ENCODE assay signal across 13 cellular contexts in genomic region chr2:234611209-234611608, GRCh38.
DNase-seq lines count a peak whose midpoint lies in the region; ATAC-seq and TF ChIP-seq lines count a peak whose summit lies in the region.
"Had no signal": no experiment of that assay in that cellular context is flagged by ENCODE, and none has a peak within 500 bp of the region (broad histone marks: within the 10 kb centered on the region; RNA-seq: fewer than 3 reads in every experiment).

No MANE protein-coding gene starts in this region.

- no peaks in the 10 kb centered on the region for H4K20me1 ChIP-seq in fibroblast of lung (ENCODE audit: control insufficient read depth, extremely low read depth, insufficient read depth, low read length)

- H2AFZ ChIP-seq in fibroblast of lung (ENCODE audit: low read length): no peak overlapping the region

- ATAC-seq in GM18505 (IDR thresholded peaks at IDR 0.05; ENCODE audit: unreplicated experiment) (no peak), HG03196 (IDR thresholded peaks at IDR 0.05; ENCODE audit: unreplicated experiment) (no peak)
- ATAC-seq: Right ventricle myocardium inferior had no signal

- no peaks in the 10 kb centered on the region for H3K79me2 ChIP-seq in fibroblast of lung (ENCODE audit: control insufficient read depth, insufficient read depth, low read length)

- H3K27me3 ChIP-seq in fibroblast of lung (ENCODE audit: control insufficient read depth, insufficient read depth, low read length) (no peaks in the 10 kb centered on the region), suprapubic skin (no peaks in the 10 kb centered on the region), ascending aorta (no peaks in the 10 kb centered on the region)

- TF ChIP-seq EP300 in suprapubic skin (IDR thresholded peaks at IDR 0.05): no peak

- DNase-seq in GM10266 (ENCODE audit: extremely low spot score) (no peak), OCI-M1 (lab: John Stamatoyannopoulos, UW) (peak; percentile 2), fibroblast of lung (ENCODE audit: low read depth in 2 of 2) (no peak), suprapubic skin (ENCODE audit: low spot score in 2 of 2) (no peak), ascending aorta (ENCODE audit: low spot score in 2 of 2) (no peak)
- DNase-seq: activated CD4-positive, alpha-beta T cell treated with anti-CD3 and anti-CD28 coated beads, Interleukin-2, amount 10 ng/mL, durations not matched to agents 7 days and 5 days; activated naive CD4-positive, alpha-beta T cell treated with Interleukin-2 at 50 U/mL for 16 hours; dorsolateral prefrontal cortex; NCI-H2171 had no signal

- TF ChIP-seq CTCF in 22Rv1 (IDR thresholded peaks at IDR 0.05) (peak; percentile 71), GM10266 (IDR thresholded peaks at IDR 0.05; ENCODE audit: control insufficient read depth, insufficient read depth, low read depth, missing control alignments) (peak; percentile 12), fibroblast of lung (conservative IDR thresholded peaks at IDR 0.05 in 1 of 2, IDR thresholded peaks at IDR 0.05 in 1 of 2; ENCODE audit: low read depth in 1 of 2, low read length in 2 of 2) (peak; percentile 6 to 26), suprapubic skin (IDR thresholded peaks at IDR 0.05) (peak in 1 of 2 donors; percentile 10), ascending aorta (IDR thresholded peaks at IDR 0.05) (no peak)

- H3K36me3 ChIP-seq in fibroblast of lung (ENCODE audit: control insufficient read depth, insufficient read depth, low read length) (no peaks in the 10 kb centered on the region), suprapubic skin (no peaks in the 10 kb centered on the region), ascending aorta (no peaks in the 10 kb centered on the region)

- intact Hi-C loops in ascending aorta (cut with DNase I): no loop called here

- H3K4me1 ChIP-seq in fibroblast of lung (ENCODE audit: control insufficient read depth, extremely low read depth, insufficient read depth, low read length) (no peaks in the 10 kb centered on the region), suprapubic skin (no peaks in the 10 kb centered on the region), ascending aorta (no peaks in the 10 kb centered on the region)

- H3K27ac ChIP-seq in 22Rv1 (no peak overlapping the region), fibroblast of lung (ENCODE audit: insufficient read depth, low read length) (no peak overlapping the region), suprapubic skin (no peak overlapping the region), ascending aorta (no peak overlapping the region)
- H3K27ac ChIP-seq: dorsolateral prefrontal cortex had no signal

- H3K9me3 ChIP-seq in fibroblast of lung (ENCODE audit: control insufficient read depth, insufficient read depth, low read depth, low read length) (no peaks in the 10 kb centered on the region), suprapubic skin (peaks cover 4% of the 10 kb centered on the region), ascending aorta (no peaks in the 10 kb centered on the region)

- no peak for TF ChIP-seq POLR2A in suprapubic skin (IDR thresholded peaks at IDR 0.05)
- no peak for TF ChIP-seq POLR2A in GM18505 (IDR thresholded peaks at IDR 0.05; ENCODE audit: borderline replicate concordance, extremely low read depth, insufficient read depth, insufficient read length)

- H3K4me3 ChIP-seq in fibroblast of lung (replicated peaks in 1 of 4; ENCODE audit: control extremely low read depth in 1 of 4, insufficient read depth in 1 of 4, low read depth in 3 of 4, low read length in 4 of 4): no peak overlapping the region
- no peak overlapping the region for H3K4me3 ChIP-seq in suprapubic skin
- no peak overlapping the region for H3K4me3 ChIP-seq in ascending aorta
- H3K4me3 ChIP-seq: dorsolateral prefrontal cortex had no signal

- H3K4me2 ChIP-seq in fibroblast of lung (ENCODE audit: extremely low read depth, insufficient read depth, low read length): no peak overlapping the region

- H3K9ac ChIP-seq in fibroblast of lung (ENCODE audit: insufficient read depth, low read length): no peak overlapping the region

- WGBS in suprapubic skin: 93% methylated on average over 1 of the region's 1 CpG

Comparison
In these comparisons a context has a peak if more than half of its experiments do, and no peak if none do; other contexts are left out.
1. CTCF ChIP-seq: peak in 22Rv1 (single experiment), GM10266 (single experiment) and fibroblast of lung (2 of 2); none in ascending aorta (0 of 3).